9 cellular contexts compared by ENCODE assay signal in genomic region chr14:59333668-59334067, GRCh38.
DNase-seq lines count a peak whose midpoint lies in the region; ATAC-seq and TF ChIP-seq lines count a peak whose summit lies in the region.
"Had no signal": no experiment of that assay in that cellular context is flagged by ENCODE, and none has a peak within 500 bp of the region (broad histone marks: within the 10 kb centered on the region; RNA-seq: fewer than 3 reads in every experiment).

No MANE protein-coding gene starts in this region.

- H3K36me3 ChIP-seq in smooth muscle cell (ENCODE audit: low read depth), result no peaks in the 10 kb centered on the region

- no peak overlapping the region for H3K4me3 Mint-ChIP-seq in stimulated activated naive B cell treated with anti-CD40 and anti-IgM and Interleukin-4, amounts not matched to agents 10 μg/mL and 1 μg/mL and 100 μg/mL, for 72 hours

- no peak overlapping the region for H3K27ac Mint-ChIP-seq in stimulated activated naive B cell treated with anti-CD40 and anti-IgM and Interleukin-4, amounts not matched to agents 10 μg/mL and 1 μg/mL and 100 μg/mL, for 72 hours

- no peak overlapping the region for H2AFZ ChIP-seq in smooth muscle cell (ENCODE audit: low read depth)

- TF ChIP-seq CTCF in astrocyte of the cerebellum (IDR thresholded peaks at IDR 0.05; ENCODE audit: low read depth, low read length, missing control alignments), result no peak
- no peak for TF ChIP-seq CTCF in smooth muscle cell (IDR thresholded peaks at IDR 0.05; ENCODE audit: borderline replicate concordance, insufficient read depth, poor library complexity, severe bottlenecking)

- no peaks in the 10 kb centered on the region for H3K9me3 ChIP-seq in smooth muscle cell (replicated peaks; ENCODE audit: low read depth)

- peak overlapping the region; percentile 91 for H3K27ac ChIP-seq in smooth muscle cell (ENCODE audit: low read depth)

- no peak for ATAC-seq in GM18870 (IDR thresholded peaks at IDR 0.05; ENCODE audit: unreplicated experiment)
- ATAC-seq in stimulated activated naive B cell treated with anti-CD40 and anti-IgM and Interleukin-4, amounts not matched to agents 10 μg/mL and 1 μg/mL and 100 μg/mL, for 72 hours (replicated peaks), result no peak

- no peaks in the 10 kb centered on the region for H3K27me3 Mint-ChIP-seq in stimulated activated naive B cell treated with anti-CD40 and anti-IgM and Interleukin-4, amounts not matched to agents 10 μg/mL and 1 μg/mL and 100 μg/mL, for 72 hours

- WGBS in smooth muscle cell (ENCODE audit: low lambda C conversion rate), result 71% methylated on average over 1 of the region's 1 CpG

- DNase-seq in HT1080 (ENCODE audit: low read depth) (peak; percentile 46), astrocyte of the cerebellum (ENCODE audit: low read depth) (peak; percentile 84), iPS-NIHi11 (ENCODE audit: low spot score) (peak; percentile 22), smooth muscle cell (lab: John Stamatoyannopoulos, UW; ENCODE audit: unreplicated experiment) (no peak), GM19240 (ENCODE audit: insufficient read length, low spot score) (no peak)
- no peak for DNase-seq in activated T-cell treated with anti-CD3 and anti-CD28 coated beads, Interleukin-2, amount 50 U/mL, for 48 hours
- no peak for DNase-seq in stimulated activated naive B cell treated with anti-CD40 and anti-IgM and Interleukin-4, amounts not matched to agents 10 μg/mL and 1 μg/mL and 100 μg/mL, for 72 hours
- DNase-seq: activated naive CD4-positive, alpha-beta T cell had no signal

- H3K36me3 Mint-ChIP-seq in stimulated activated naive B cell treated with anti-CD40 and anti-IgM and Interleukin-4, amounts not matched to agents 10 μg/mL and 1 μg/mL and 100 μg/mL, for 72 hours, result peaks cover 17 to 39% of the 10 kb centered on the region in 2 donors

- no peaks in the 10 kb centered on the region for H4K20me1 ChIP-seq in smooth muscle cell (ENCODE audit: low read depth)

- H3K4me1 ChIP-seq in smooth muscle cell (ENCODE audit: low read depth), result peaks cover 39% of the 10 kb centered on the region

- H3K4me1 Mint-ChIP-seq in stimulated activated naive B cell treated with anti-CD40 and anti-IgM and Interleukin-4, amounts not matched to agents 10 μg/mL and 1 μg/mL and 100 μg/mL, for 72 hours, result no peaks in the 10 kb centered on the region

- H3K4me3 ChIP-seq in astrocyte of the cerebellum (ENCODE audit: low read depth, low read length) (no peak overlapping the region), smooth muscle cell (no peak overlapping the region)

- peak overlapping the region; percentile 70 for H3K9ac ChIP-seq in smooth muscle cell (ENCODE audit: low read depth)

- no peaks in the 10 kb centered on the region for H3K79me2 ChIP-seq in smooth muscle cell (ENCODE audit: low read depth)

- H3K27me3 ChIP-seq in smooth muscle cell (ENCODE audit: low read depth), result no peaks in the 10 kb centered on the region

- H3K4me2 ChIP-seq in smooth muscle cell, result peak overlapping the region; percentile 28

- peaks cover 0 to 1% of the 10 kb centered on the region in 2 donors for H3K9me3 Mint-ChIP-seq in stimulated activated naive B cell treated with anti-CD40 and anti-IgM and Interleukin-4, amounts not matched to agents 10 μg/mL and 1 μg/mL and 100 μg/mL, for 72 hours

- in situ Hi-C loops in astrocyte of the cerebellum (cut with HindIII; ENCODE audit: low sequenced_read_pairs), result no loop called here

- peaks cover 3% of the 10 kb centered on the region for H3F3A ChIP-seq in smooth muscle cell (ENCODE audit: low read depth)

Comparison
In these comparisons a context has a peak if more than half of its experiments do, and no peak if none do; other contexts are left out.
1. DNase-seq: peak in HT1080 (single experiment), astrocyte of the cerebellum (single experiment) and iPS-NIHi11 (single experiment); none in smooth muscle cell (single experiment), activated T-cell treated with anti-CD3 and anti-CD28 coated beads, Interleukin-2, amount 50 U/mL, for 48 hours (0 of 2), stimulated activated naive B cell treated with anti-CD40 and anti-IgM and Interleukin-4, amounts not matched to agents 10 μg/mL and 1 μg/mL and 100 μg/mL, for 72 hours (single experiment) and GM19240 (single experiment).